28 cellular contexts compared by ENCODE assay signal in the genomic region with DNA sequence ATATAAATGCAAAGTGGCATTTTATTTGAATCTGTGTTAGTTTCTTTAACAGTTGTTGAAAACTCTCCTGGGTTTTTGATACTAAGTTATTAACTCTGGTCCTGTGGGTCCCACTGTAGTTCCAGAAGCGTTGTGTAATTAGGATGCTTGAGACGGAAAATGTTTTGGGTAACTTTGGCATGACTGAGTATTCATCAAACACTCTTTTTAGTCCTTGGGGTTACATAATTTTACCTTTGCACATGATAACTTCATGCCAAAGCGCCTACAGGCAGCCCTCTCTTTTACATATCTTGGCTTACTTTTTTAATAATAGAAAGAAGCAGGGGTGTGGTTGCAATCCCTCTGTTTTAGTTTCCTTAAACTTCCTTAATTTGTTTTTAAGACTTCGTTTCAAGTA.
"Had no signal": no experiment of that assay in that cellular context is flagged by ENCODE, and none has a peak within 500 bp of the region (broad histone marks: within the 10 kb centered on the region; RNA-seq: fewer than 3 reads in every experiment).

No MANE protein-coding gene starts in this region.

- H3K27me3 Mint-ChIP-seq: activated CD8-positive, alpha-beta T cell treated with anti-CD3 and anti-CD28 coated beads for 36 hours; activated naive CD8-positive, alpha-beta T cell treated with anti-CD3 and anti-CD28 coated beads, Interleukin-2, amount 10 ng/mL, durations not matched to agents 7 days and 5 days; T-cell had no signal

- H3K4me3 ChIP-seq: adrenal gland, MG63, SK-N-MC had no signal

- H3K27ac ChIP-seq: adrenal gland, SK-N-MC, WERI-Rb-1 had no signal

- ATAC-seq: activated CD4-positive, CD25-positive, alpha-beta regulatory T cell treated with anti-CD3 and anti-CD28 coated beads, Interleukin-2, amount 50 U/mL, for 24 hours; activated CD8-positive, alpha-beta T cell treated with anti-CD3 and anti-CD28 coated beads for 36 hours; activated T-cell treated with anti-CD3 and anti-CD28 coated beads, Interleukin-2, amount 50 U/mL, for 72 hours; Panc1; Right ventricle myocardium inferior; T-cell had no signal

- H3K9me3 ChIP-seq: adrenal gland, MG63 had no signal

- H3K36me3 ChIP-seq: adrenal gland, MG63, WERI-Rb-1 had no signal

- H3K9me3 Mint-ChIP-seq: activated CD8-positive, alpha-beta T cell treated with anti-CD3 and anti-CD28 coated beads for 36 hours; activated T-cell treated with anti-CD3 and anti-CD28 coated beads, Interleukin-2, amount 50 U/mL, for 72 hours; activated T-helper 2 cell treated with anti-CD3 and anti-CD28 coated beads, Interferon-gamma antibody, Interleukin-2, Interleukin-4, amounts not matched to agents 10 μg/mL and 5 μg/mL and 100 μg/mL, durations not matched to agents 14 hours and 24 hours and 36 hours; T-cell had no signal

- H3K4me3 Mint-ChIP-seq: activated CD8-positive, alpha-beta T cell treated with anti-CD3 and anti-CD28 coated beads for 36 hours; activated naive CD8-positive, alpha-beta T cell treated with anti-CD3 and anti-CD28 coated beads, Interleukin-2, amount 10 ng/mL, durations not matched to agents 7 days and 5 days; activated T-cell treated with anti-CD3 and anti-CD28 coated beads, Interleukin-2, amount 50 U/mL, for 72 hours; T-cell had no signal

- DNase-seq: activated CD4-positive, alpha-beta T cell treated with anti-CD3 and anti-CD28 coated beads for 4 hours; activated CD8-positive, alpha-beta memory T cell treated with anti-CD3 and anti-CD28 coated beads, Interleukin-2, amount 50 U/mL, for 4 hours; activated CD8-positive, alpha-beta T cell treated with anti-CD3 and anti-CD28 coated beads for 36 hours; activated gamma-delta T cell treated with Interleukin-2 at 50 U/mL for 16 hours; activated naive CD4-positive, alpha-beta T cell treated with anti-CD3 and anti-CD28 coated beads, Interleukin-2, amount 50 U/mL, for 16 hours; activated naive CD8-positive, alpha-beta T cell treated with anti-CD3 and anti-CD28 coated beads, Interleukin-2, amount 10 ng/mL, durations not matched to agents 7 days and 5 days; activated T-cell treated with anti-CD3 and anti-CD28 coated beads, Interleukin-2, amount 50 U/mL, for 72 hours; adrenal gland; anterior cingulate cortex; MG63; NCI-H1105; NCI-H1436; NCI-H1694 treated with DMSO at 0.1 percent for 48 hours; NCI-H2029 treated with DMSO at 0.1 percent for 48 hours; NCI-H510A treated with DMSO at 0.1 percent for 48 hours; NCI-H69; NK-92 treated with Interleukin-12 subunit alpha and Interleukin-12 subunit beta, amount 100 ng/mL, for 24 hours; OCI-M1; RPMI8226; T-cell; T-helper 2 cell; T1000; WERI-Rb-1 had no signal

- H3K27ac Mint-ChIP-seq: activated CD8-positive, alpha-beta T cell treated with anti-CD3 and anti-CD28 coated beads for 36 hours; activated naive CD8-positive, alpha-beta T cell treated with anti-CD3 and anti-CD28 coated beads, Interleukin-2, amount 10 ng/mL, durations not matched to agents 7 days and 5 days; activated T-cell treated with anti-CD3 and anti-CD28 coated beads, Interleukin-2, amount 50 U/mL, for 72 hours; activated T-helper 2 cell treated with anti-CD3 and anti-CD28 coated beads, Interferon-gamma antibody, Interleukin-2, Interleukin-4, amounts not matched to agents 10 μg/mL and 5 μg/mL and 100 μg/mL, durations not matched to agents 14 hours and 24 hours and 36 hours; T-cell had no signal

- H3K27me3 ChIP-seq: adrenal gland, MG63 had no signal
